25 cellular contexts compared by ENCODE assay signal in the genomic region with DNA sequence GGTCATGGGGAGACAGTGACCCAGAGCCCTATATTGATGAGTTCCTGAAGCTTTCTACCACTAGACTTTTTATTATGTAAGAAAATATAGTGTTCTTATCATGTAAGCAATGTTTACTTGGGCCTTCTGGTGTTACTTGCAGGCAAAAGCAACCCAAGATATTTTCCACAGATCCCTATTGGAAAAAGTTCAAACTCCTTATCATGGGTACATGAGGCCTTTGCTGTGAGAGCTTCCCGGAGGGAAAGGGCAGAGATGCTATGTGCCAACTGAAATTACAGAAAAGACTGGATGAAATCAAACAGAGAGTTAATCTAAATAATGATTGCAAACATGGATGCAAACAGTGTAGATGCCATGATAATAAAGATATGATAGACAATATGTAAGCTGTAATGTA.
"Had no signal": no experiment of that assay in that cellular context is flagged by ENCODE, and none has a peak within 500 bp of the region (broad histone marks: within the 10 kb centered on the region; RNA-seq: fewer than 3 reads in every experiment).

No MANE protein-coding gene starts in this region.

- H3K4me1 Mint-ChIP-seq: IgD-negative memory B cell had no signal

- H3K27me3 Mint-ChIP-seq: IgD-negative memory B cell had no signal

- H3K27ac ChIP-seq: KMS-11, SJSA1, SK-N-MC had no signal

- H3K4me3 ChIP-seq: K562, SJSA1, SK-N-MC had no signal

- FAIRE-seq: K562, RCC 7860 had no signal

- H3K4me1 ChIP-seq: SJSA1 had no signal

- H3K9me3 ChIP-seq: SJSA1 had no signal

- H3K27me3 ChIP-seq: SJSA1 had no signal

- H3K27ac Mint-ChIP-seq: IgD-negative memory B cell had no signal

- H3K36me3 Mint-ChIP-seq: IgD-negative memory B cell had no signal

- H3K4me3 Mint-ChIP-seq: IgD-negative memory B cell had no signal

- H3K9ac ChIP-seq: KMS-11 had no signal

- DNase-seq: MV-4-11, NCI-H1048, NCI-H1105 treated with DMSO at 0.1 percent for 48 hours, NCI-H1417 treated with DMSO at 0.1 percent for 48 hours, NCI-H146, NCI-H1694 treated with DMSO at 0.1 percent for 48 hours, NCI-H1930, NCI-H2081, NCI-H2107, NCI-H2171, NCI-H226, NCI-H446, NCI-H510A, NCI-H524 treated with DMSO at 0.1 percent for 48 hours, NCI-H69, NCI-H774, Right ventricle myocardium superior, RPMI8226, SIG-M5 had no signal

- H3K36me3 ChIP-seq: SJSA1 had no signal
